17 cellular contexts compared by ENCODE assay signal in genomic region chr15:71314956-71315537, GRCh38.
"Had no signal": no experiment of that assay in that cellular context is flagged by ENCODE, and none has a peak within 500 bp of the region (broad histone marks: within the 10 kb centered on the region; RNA-seq: fewer than 3 reads in every experiment).

No MANE protein-coding gene starts in this region.

- H3K27me3 ChIP-seq: colonic mucosa, foreskin keratinocyte had no signal

- H3K36me3 ChIP-seq: colonic mucosa had no signal

- FAIRE-seq: endothelial cell of umbilical vein, kidney had no signal

- H3K27ac ChIP-seq: colonic mucosa, foreskin keratinocyte had no signal

- H3K4me2 ChIP-seq: smooth muscle cell had no signal

- H3K4me1 ChIP-seq: colonic mucosa, foreskin keratinocyte had no signal

- DNase-seq: colonic mucosa; dermis blood vessel endothelial cell; effector CD4-positive, alpha-beta T cell; endodermal cell; erythroblast; foreskin keratinocyte; kidney; left cardiac atrium; mammary epithelial cell; naive thymus-derived CD4-positive, alpha-beta T cell; nephron progenitor cell; posterior cingulate gyrus; stimulated activated CD4-positive, alpha-beta T cell treated with anti-CD3 and anti-CD28 coated beads, Interleukin-2, amount 100 ng/mL, for 48 hours; stimulated activated naive CD4-positive, alpha-beta T cell treated with Interleukin-2 at 50 U/mL for 16 hours; trophoblast cell had no signal

- H3K9me3 ChIP-seq: colonic mucosa had no signal

- H3K4me3 ChIP-seq: colonic mucosa, smooth muscle cell had no signal

- ATAC-seq: foreskin keratinocyte; left cardiac atrium; naive thymus-derived CD4-positive, alpha-beta T cell had no signal
